In the genomic region with DNA sequence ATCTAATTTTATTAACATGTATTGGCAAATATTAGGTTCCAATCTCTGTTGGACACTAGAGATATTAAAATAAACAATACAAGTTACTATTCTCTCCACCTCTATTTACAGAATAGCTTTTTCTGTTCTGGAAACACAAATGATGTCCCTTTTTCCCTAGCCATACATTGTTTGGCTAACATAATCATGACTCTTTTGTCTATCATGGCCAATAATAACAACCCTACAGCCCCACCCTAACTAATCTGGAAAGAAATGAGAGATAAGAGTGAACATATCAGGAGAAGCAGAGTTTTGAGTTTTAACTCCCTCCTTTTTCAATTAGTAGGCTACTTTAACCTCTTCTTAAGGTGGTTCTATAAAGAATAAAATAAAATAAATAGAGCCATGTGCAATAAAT, we compare ENCODE assay signal across 19 cellular contexts. TPM values are rescaled to one million over a fixed set of nuclear protein-coding genes. Genes with fewer than 3 reads are reported as not detected.
"Had no signal": no experiment of that assay in that cellular context is flagged by ENCODE, and none has a peak within 500 bp of the region (broad histone marks: within the 10 kb centered on the region; RNA-seq: fewer than 3 reads in every experiment).

No MANE protein-coding gene starts in this region.

- FAIRE-seq: HepG2, RCC 7860 had no signal

- H3K27me3 ChIP-seq: MG63 had no signal

- H3K36me3 ChIP-seq: MG63 had no signal

- DNase-seq: IMR-90, Karpas-422, KG1, MG63, NCI-H1092, NCI-H1436, NCI-H1694 treated with DMSO at 0.1 percent for 48 hours, NCI-H1930, NCI-H2081, NCI-H2107, NCI-H2227 treated with DMSO at 0.1 percent for 48 hours, NCI-H446, NCI-H510A treated with DMSO at 0.1 percent for 48 hours, NCI-H526, NCI-H774, RPMI8226, SHP77 had no signal

- H3K9me3 ChIP-seq: MG63 had no signal

- H3K4me3 ChIP-seq: MG63 had no signal

RNA-seq across cellular contexts. Expression of a gene that starts 40.2 kb away (rescaled TPM):
- total RNA-seq: HepG2 had no signal
